ENCODE assay signal across 6 cellular contexts in the genomic region with DNA sequence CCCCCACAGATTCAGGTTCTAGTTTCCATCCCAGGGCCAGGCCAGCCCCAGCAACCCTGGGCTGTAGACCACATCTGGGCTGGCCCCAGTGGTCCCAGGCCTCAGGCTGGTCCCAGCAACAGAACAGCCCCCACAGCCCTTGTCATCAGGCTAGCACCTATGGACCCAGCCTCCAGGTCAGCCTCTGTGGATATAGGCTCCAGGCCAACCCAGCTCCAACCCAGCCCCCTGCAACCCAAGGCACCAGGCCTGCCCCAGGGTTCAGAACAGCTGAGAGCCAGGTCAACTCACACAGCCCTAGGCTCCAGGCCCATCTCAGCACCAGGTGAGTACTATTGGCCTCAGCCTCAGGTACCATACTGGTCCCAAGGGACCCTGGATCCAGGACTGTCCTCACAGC.
"Had no signal": no experiment of that assay in that cellular context is flagged by ENCODE, and none has a peak within 500 bp of the region (broad histone marks: within the 10 kb centered on the region; RNA-seq: fewer than 3 reads in every experiment).

No MANE protein-coding gene starts in this region.

- H3K4me3 ChIP-seq: GM23338, K562 had no signal

- H3K27ac ChIP-seq: HL-60 had no signal

- H3K4me3 Mint-ChIP-seq: GM23338, H9 had no signal

- ATAC-seq: GM23338, HepG2, K562 had no signal

- H3K27ac Mint-ChIP-seq: GM23338, H9 had no signal

- DNase-seq: H9, HCEC 1CT had no signal

- H3K4me1 Mint-ChIP-seq: GM23338, H9 had no signal
